Comparison of ENCODE assay signal across 14 cellular contexts in the genomic region with DNA sequence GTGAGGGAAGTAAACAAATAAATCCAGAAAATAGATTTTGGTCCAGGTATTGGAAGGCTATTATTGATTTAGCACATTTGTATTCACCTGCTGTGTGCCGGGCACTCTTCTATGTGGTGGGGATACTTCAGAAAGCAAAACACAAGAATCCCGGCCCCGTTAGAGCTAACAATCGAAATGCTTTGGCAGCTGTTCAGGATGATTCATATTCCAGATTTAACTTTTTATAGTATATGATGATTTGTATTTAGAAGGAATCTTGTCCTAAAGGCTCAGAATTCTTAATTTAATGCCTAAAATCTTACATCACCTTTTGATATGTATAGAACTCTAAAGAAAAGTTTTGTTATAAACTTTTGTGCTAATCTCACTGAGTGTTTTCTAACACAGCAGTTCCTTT. TPM values are rescaled to one million over a fixed set of nuclear protein-coding genes. Genes with fewer than 3 reads are reported as not detected.
A peak's percentile ranks its signal among the peaks of the same experiment; 100 is the strongest.
DNase-seq lines count a peak whose midpoint lies in the region; ATAC-seq and TF ChIP-seq lines count a peak whose summit lies in the region.
"Had no signal": no experiment of that assay in that cellular context is flagged by ENCODE, and none has a peak within 500 bp of the region (broad histone marks: within the 10 kb centered on the region; RNA-seq: fewer than 3 reads in every experiment).

No MANE protein-coding gene starts in this region.

- no peak overlapping the region for H3K4me3 Mint-ChIP-seq in immature natural killer cell
- H3K4me3 Mint-ChIP-seq: activated naive CD8-positive, alpha-beta T cell treated with anti-CD3 and anti-CD28 coated beads, Interleukin-2, amount 10 ng/mL, durations not matched to agents 7 days and 5 days; naive B cell had no signal

- no peak overlapping the region for H3K23ac ChIP-seq in mesendoderm (ENCODE audit: low read length)

- H3K18ac ChIP-seq in mesendoderm (ENCODE audit: low read length): no peak overlapping the region

- no peak overlapping the region for H2BK15ac ChIP-seq in mesendoderm (replicated peaks; ENCODE audit: low read depth)

- no peak for DNase-seq in Right ventricle myocardium inferior (ENCODE audit: missing footprints)
- no peak for DNase-seq in right atrium auricular region (ENCODE audit: low spot score)
- DNase-seq in SHP77 treated with DMSO at 0.1 percent for 48 hours (lab: John Stamatoyannopoulos, UW): peak; percentile 13
- DNase-seq in fibroblast of mammary gland (ENCODE audit: low read depth): peak; percentile 79
- DNase-seq in stromal cell of bone marrow (ENCODE audit: low read depth): peak; percentile 40
- no peak for DNase-seq in mesendoderm
- DNase-seq in immature natural killer cell: no peak
- DNase-seq: activated naive CD8-positive, alpha-beta T cell treated with anti-CD3 and anti-CD28 coated beads, Interleukin-2, amount 10 ng/mL, durations not matched to agents 7 days and 5 days; BE2C; effector CD8-positive, alpha-beta T cell; naive B cell; upper lobe of right lung had no signal

- H3K79me1 ChIP-seq in mesendoderm (ENCODE audit: low read length): peaks cover 2% of the 10 kb centered on the region

- H3K27ac ChIP-seq in right atrium auricular region (no peak overlapping the region), mesendoderm (ENCODE audit: low read depth, low read length) (no peak overlapping the region)
- H3K27ac ChIP-seq: upper lobe of right lung had no signal

- H3K9ac ChIP-seq in mesendoderm (ENCODE audit: low read length): no peak overlapping the region

- H2BK5ac ChIP-seq in mesendoderm (ENCODE audit: low read length): no peak overlapping the region

- ATAC-seq in Right ventricle myocardium inferior (peak; percentile 54), GM21381 (IDR thresholded peaks at IDR 0.05; ENCODE audit: unreplicated experiment) (no peak)
- ATAC-seq: sciatic nerve, upper lobe of right lung had no signal

- H3K9me3 Mint-ChIP-seq in immature natural killer cell: no peaks in the 10 kb centered on the region
- H3K9me3 Mint-ChIP-seq: activated naive CD8-positive, alpha-beta T cell treated with anti-CD3 and anti-CD28 coated beads, Interleukin-2, amount 10 ng/mL, durations not matched to agents 7 days and 5 days; naive B cell had no signal

- no peaks in the 10 kb centered on the region for H3K36me3 Mint-ChIP-seq in immature natural killer cell
- H3K36me3 Mint-ChIP-seq: activated naive CD8-positive, alpha-beta T cell treated with anti-CD3 and anti-CD28 coated beads, Interleukin-2, amount 10 ng/mL, durations not matched to agents 7 days and 5 days; naive B cell had no signal

- no peak overlapping the region for H4K5ac ChIP-seq in mesendoderm (ENCODE audit: low read length)

- intact Hi-C loops in Right ventricle myocardium inferior (cut with DNase I): no loop called here

- H3K9me3 ChIP-seq in right atrium auricular region: no peaks in the 10 kb centered on the region
- H3K9me3 ChIP-seq: BE2C, upper lobe of right lung had no signal

- H3K4me1 Mint-ChIP-seq in immature natural killer cell: no peaks in the 10 kb centered on the region
- H3K4me1 Mint-ChIP-seq: activated naive CD8-positive, alpha-beta T cell treated with anti-CD3 and anti-CD28 coated beads, Interleukin-2, amount 10 ng/mL, durations not matched to agents 7 days and 5 days; naive B cell had no signal

- H3K36me3 ChIP-seq in right atrium auricular region (no peaks in the 10 kb centered on the region), mesendoderm (ENCODE audit: control insufficient read depth, insufficient read depth, low read length) (no peaks in the 10 kb centered on the region)
- H3K36me3 ChIP-seq: BE2C, upper lobe of right lung had no signal

- no peak for TF ChIP-seq CTCF in right atrium auricular region (IDR thresholded peaks at IDR 0.05)
- TF ChIP-seq CTCF in fibroblast of mammary gland (conservative IDR thresholded peaks at IDR 0.05; ENCODE audit: control insufficient read depth, insufficient read depth, low read depth, low read length): no peak

- no CpG with 5 or more reads among the region's 4 CpGs for WGBS in mesendoderm (ENCODE audit: extremely low coverage, insufficient coverage, low lambda C conversion rate)

- no peak overlapping the region for H3K4me3 ChIP-seq in right atrium auricular region
- no peak overlapping the region for H3K4me3 ChIP-seq in fibroblast of mammary gland (ENCODE audit: control insufficient read depth, low read depth, low read length)
- no peak overlapping the region for H3K4me3 ChIP-seq in mesendoderm (ENCODE audit: low read length)
- H3K4me3 ChIP-seq: upper lobe of right lung had no signal

- no peak overlapping the region for H3K4ac ChIP-seq in mesendoderm (ENCODE audit: low read depth, low read length)

- no peak overlapping the region for H3K27ac Mint-ChIP-seq in immature natural killer cell
- H3K27ac Mint-ChIP-seq: activated naive CD8-positive, alpha-beta T cell treated with anti-CD3 and anti-CD28 coated beads, Interleukin-2, amount 10 ng/mL, durations not matched to agents 7 days and 5 days; naive B cell had no signal

- H3K79me2 ChIP-seq in mesendoderm (ENCODE audit: control insufficient read depth, insufficient read depth, low read length): no peaks in the 10 kb centered on the region

- no peak overlapping the region for H3K56ac ChIP-seq in mesendoderm (ENCODE audit: low read length)

- no peak overlapping the region for H2AK5ac ChIP-seq in mesendoderm (ENCODE audit: low read length)

- H4K8ac ChIP-seq in mesendoderm (ENCODE audit: low read depth, low read length): no peak overlapping the region

- no peaks in the 10 kb centered on the region for H3K27me3 Mint-ChIP-seq in immature natural killer cell (ENCODE audit: low read depth in 3 of 3)

- no peak overlapping the region for H3K4me2 ChIP-seq in mesendoderm (ENCODE audit: low read length)

- no peak overlapping the region for H2BK120ac ChIP-seq in mesendoderm (ENCODE audit: low read depth, low read length)

- no peaks in the 10 kb centered on the region for H3K27me3 ChIP-seq in right atrium auricular region
- no peaks in the 10 kb centered on the region for H3K27me3 ChIP-seq in mesendoderm (ENCODE audit: insufficient read depth, low read length, poor library complexity)
- H3K27me3 ChIP-seq: BE2C, upper lobe of right lung had no signal

- H3K4me1 ChIP-seq in right atrium auricular region (peaks cover 0 to 16% of the 10 kb centered on the region in 2 donors), mesendoderm (ENCODE audit: control insufficient read depth, low read depth, low read length) (no peaks in the 10 kb centered on the region)
- H3K4me1 ChIP-seq: BE2C had no signal

RNA-seq across cellular contexts. Expression of gene ZC3H12C, which starts 28.0 kb away (rescaled TPM):
- total RNA-seq in Right ventricle myocardium inferior (18.0 TPM), right atrium auricular region (10 to 100 TPM; 12.7 to 14.7 TPM)
- polyA plus RNA-seq in mesendoderm (2013, experiment 1 of 2): 0.84 TPM
- polyA plus RNA-seq in mesendoderm (2013, experiment 2 of 2): 0.83 TPM
- polyA plus RNA-seq in immature natural killer cell: not detected

Comparison
In these comparisons a context has a peak if more than half of its experiments do, and no peak if none do; other contexts are left out.
1. DNase-seq: peak in SHP77 treated with DMSO at 0.1 percent for 48 hours (single experiment), fibroblast of mammary gland (single experiment) and stromal cell of bone marrow (single experiment); none in Right ventricle myocardium inferior (single experiment), right atrium auricular region (single experiment), mesendoderm (single experiment) and immature natural killer cell (0 of 3).